In genomic region chr19:57319869-57320179, GRCh38 we compare ENCODE assay signal across 8 cellular contexts. TPM values are rescaled to one million over a fixed set of nuclear protein-coding genes. Genes with fewer than 3 reads are reported as not detected.
DNase-seq lines count a peak whose midpoint lies in the region; ATAC-seq, FAIRE-seq and TF ChIP-seq lines count a peak whose summit lies in the region.

No MANE protein-coding gene starts in this region.

- peaks cover 24% of the 10 kb centered on the region for H3K4me1 Mint-ChIP-seq in activated CD4-positive, alpha-beta T cell treated with anti-CD3 and anti-CD28 coated beads, Interleukin-2, amount 10 ng/mL, durations not matched to agents 24 days and 14 days
- peaks cover 21% of the 10 kb centered on the region for H3K4me1 Mint-ChIP-seq in activated naive CD8-positive, alpha-beta T cell treated with anti-CD3 and anti-CD28 coated beads, Interleukin-2, amount 10 ng/mL, durations not matched to agents 7 days and 5 days

- H3K9me3 ChIP-seq in kidney (ENCODE audit: control insufficient read depth in 1 of 2, low read length in 2 of 2) (no peaks in the 10 kb centered on the region), thoracic aorta (peaks cover 7% of the 10 kb centered on the region)

- ATAC-seq in activated naive CD8-positive, alpha-beta T cell treated with anti-CD3 and anti-CD28 coated beads, Interleukin-2, amount 10 ng/mL, durations not matched to agents 7 days and 5 days (ENCODE audit: low read depth), result peak; percentile 10
- ATAC-seq in thoracic aorta (ENCODE audit: insufficient number of reproducible peaks, low FRiP score, low read depth), result no peak

- DNase-seq in activated CD4-positive, alpha-beta T cell treated with anti-CD3 and anti-CD28 coated beads, Interleukin-2, amount 10 ng/mL, durations not matched to agents 24 days and 14 days, result no peak
- no peak for DNase-seq in activated CD4-positive, alpha-beta T cell treated with anti-CD3 and anti-CD28 coated beads for 1 hour
- no peak for DNase-seq in activated naive CD8-positive, alpha-beta T cell treated with anti-CD3 and anti-CD28 coated beads, Interleukin-2, amount 10 ng/mL, durations not matched to agents 7 days and 5 days
- no peak for DNase-seq in kidney
- no peak for DNase-seq in thoracic aorta (ENCODE audit: low spot score)
- DNase-seq in medulla oblongata (ENCODE audit: extremely low spot score), result no peak
- no peak for DNase-seq in DMS79 treated with DMSO at 0.1 percent for 48 hours (lab: John Stamatoyannopoulos, UW)
- no peak for DNase-seq in ecto neural progenitor cell (ENCODE audit: low spot score)

- peak overlapping the region; percentile 82 to 85 for H3K27ac ChIP-seq in kidney (ENCODE audit: low read depth in 2 of 2, low read length in 2 of 2)
- peak overlapping the region; percentile 74 to 82 for H3K27ac ChIP-seq in thoracic aorta

- peaks cover 29% of the 10 kb centered on the region for H3K9me3 Mint-ChIP-seq in activated CD4-positive, alpha-beta T cell treated with anti-CD3 and anti-CD28 coated beads, Interleukin-2, amount 10 ng/mL, durations not matched to agents 24 days and 14 days
- peaks cover 7% of the 10 kb centered on the region for H3K9me3 Mint-ChIP-seq in activated naive CD8-positive, alpha-beta T cell treated with anti-CD3 and anti-CD28 coated beads, Interleukin-2, amount 10 ng/mL, durations not matched to agents 7 days and 5 days

- intact Hi-C loops in activated CD4-positive, alpha-beta T cell treated with anti-CD3 and anti-CD28 coated beads, Interleukin-2, amount 10 ng/mL, durations not matched to agents 24 days and 14 days (cut with micrococcal nuclease), result loop anchor here (1.0 to 2.0 kb wide), 6 partner anchors 31 to 129 kb away; partner anchors contain the start of genes TRAPPC2B, ZNF264, ZNF304 and ZNF460
- intact Hi-C loops in kidney (cut with DNase I), result no loop called here

- H3K4me1 ChIP-seq in kidney (ENCODE audit: control insufficient read depth in 1 of 2, insufficient read depth in 1 of 2, low read depth in 1 of 2, low read length in 2 of 2) (peaks cover 14 to 17% of the 10 kb centered on the region in 2 donors), thoracic aorta (ENCODE audit: control insufficient read depth in 1 of 2, low read depth in 2 of 2) (peaks cover 5 to 22% of the 10 kb centered on the region in 2 donors)

- H3K27ac Mint-ChIP-seq in activated CD4-positive, alpha-beta T cell treated with anti-CD3 and anti-CD28 coated beads, Interleukin-2, amount 10 ng/mL, durations not matched to agents 24 days and 14 days, result peak overlapping the region; percentile 94
- H3K27ac Mint-ChIP-seq in activated naive CD8-positive, alpha-beta T cell treated with anti-CD3 and anti-CD28 coated beads, Interleukin-2, amount 10 ng/mL, durations not matched to agents 7 days and 5 days, result peak overlapping the region; percentile 96

- TF ChIP-seq CTCF in kidney (IDR thresholded peaks at IDR 0.05; ENCODE audit: borderline replicate concordance, extremely low read depth, insufficient read depth) (no peak), thoracic aorta (IDR thresholded peaks at IDR 0.05) (no peak)

- H3K9ac ChIP-seq in kidney (ENCODE audit: low read length in 2 of 2), result peak overlapping the region; percentile 14 to 95

- peaks cover 14% of the 10 kb centered on the region for H3K27me3 Mint-ChIP-seq in activated CD4-positive, alpha-beta T cell treated with anti-CD3 and anti-CD28 coated beads, Interleukin-2, amount 10 ng/mL, durations not matched to agents 24 days and 14 days
- peaks cover 25% of the 10 kb centered on the region for H3K27me3 Mint-ChIP-seq in activated naive CD8-positive, alpha-beta T cell treated with anti-CD3 and anti-CD28 coated beads, Interleukin-2, amount 10 ng/mL, durations not matched to agents 7 days and 5 days

- H3K4me3 Mint-ChIP-seq in activated CD4-positive, alpha-beta T cell treated with anti-CD3 and anti-CD28 coated beads, Interleukin-2, amount 10 ng/mL, durations not matched to agents 24 days and 14 days, result peak overlapping the region; percentile 95
- peak overlapping the region; percentile 95 for H3K4me3 Mint-ChIP-seq in activated naive CD8-positive, alpha-beta T cell treated with anti-CD3 and anti-CD28 coated beads, Interleukin-2, amount 10 ng/mL, durations not matched to agents 7 days and 5 days

- H3K36me3 ChIP-seq in kidney (ENCODE audit: control insufficient read depth in 1 of 2, insufficient read depth in 2 of 2, low read length in 2 of 2), result peaks cover 11 to 12% of the 10 kb centered on the region in 2 donors
- H3K36me3 ChIP-seq in thoracic aorta, result peaks cover 14% of the 10 kb centered on the region

- peaks cover 33% of the 10 kb centered on the region for H3K36me3 Mint-ChIP-seq in activated CD4-positive, alpha-beta T cell treated with anti-CD3 and anti-CD28 coated beads, Interleukin-2, amount 10 ng/mL, durations not matched to agents 24 days and 14 days (ENCODE audit: low read depth)
- peaks cover 23% of the 10 kb centered on the region for H3K36me3 Mint-ChIP-seq in activated naive CD8-positive, alpha-beta T cell treated with anti-CD3 and anti-CD28 coated beads, Interleukin-2, amount 10 ng/mL, durations not matched to agents 7 days and 5 days

- POLR2A ChIA-PET in activated naive CD8-positive, alpha-beta T cell treated with anti-CD3 and anti-CD28 coated beads, Interleukin-2, amount 10 ng/mL, durations not matched to agents 7 days and 5 days (lab: Charles Lee), result interaction anchor here (0.6 to 1.0 kb wide), 3 partner anchors 31 to 73 kb away, joined by 3 to 4 read pairs (median 3); partner anchors contain the start of gene ZNF304

- no peak for FAIRE-seq in kidney (lab: Jason Lieb, UNC)

- H3K27me3 ChIP-seq in thoracic aorta (replicated peaks; ENCODE audit: insufficient read depth), result no peaks in the 10 kb centered on the region

- H3K4me3 ChIP-seq in kidney (ENCODE audit: low read length in 2 of 2), result peak overlapping the region; percentile 93 to 96
- H3K4me3 ChIP-seq in thoracic aorta, result peak overlapping the region; percentile 97

RNA-seq across cellular contexts. Expression of gene ZNF543, which starts 0.4 kb away (rescaled TPM):
- total RNA-seq in activated CD4-positive, alpha-beta T cell treated with anti-CD3 and anti-CD28 coated beads, Interleukin-2, amount 10 ng/mL, durations not matched to agents 24 days and 14 days, result 4.9 and 5.3 TPM in 2 replicates
- 10 to 100 TPM; 11.8 to 12.5 TPM for total RNA-seq in activated naive CD8-positive, alpha-beta T cell treated with anti-CD3 and anti-CD28 coated beads, Interleukin-2, amount 10 ng/mL, durations not matched to agents 7 days and 5 days
- total RNA-seq in kidney, result 10.2 TPM
- polyA plus RNA-seq in kidney (ENCODE audit: insufficient read depth, low read depth, low replicate concordance), result 1.3 TPM
- 1 to 10 TPM; 7.6 to 9.7 TPM for total RNA-seq in thoracic aorta

RNA-seq across cellular contexts. Expression of gene ZNF304, which starts 31.2 kb away (rescaled TPM):
- total RNA-seq in activated CD4-positive, alpha-beta T cell treated with anti-CD3 and anti-CD28 coated beads, Interleukin-2, amount 10 ng/mL, durations not matched to agents 24 days and 14 days, result 5.3 and 5.8 TPM in 2 replicates
- 10 to 100 TPM; 15.3 to 15.4 TPM for total RNA-seq in activated naive CD8-positive, alpha-beta T cell treated with anti-CD3 and anti-CD28 coated beads, Interleukin-2, amount 10 ng/mL, durations not matched to agents 7 days and 5 days
- total RNA-seq in kidney (13.8 TPM), thoracic aorta (1 to 10 TPM; 6.2 to 7.5 TPM)
- 3.3 TPM for polyA plus RNA-seq in kidney (ENCODE audit: insufficient read depth, low read depth, low replicate concordance)

RNA-seq across cellular contexts. Expression of gene ZNF460, which starts 39.5 kb away (rescaled TPM):
- 42.3 and 49.1 TPM in 2 replicates for total RNA-seq in activated CD4-positive, alpha-beta T cell treated with anti-CD3 and anti-CD28 coated beads, Interleukin-2, amount 10 ng/mL, durations not matched to agents 24 days and 14 days
- total RNA-seq in activated naive CD8-positive, alpha-beta T cell treated with anti-CD3 and anti-CD28 coated beads, Interleukin-2, amount 10 ng/mL, durations not matched to agents 7 days and 5 days, result 10 to 100 TPM; 58.2 to 67.1 TPM
- total RNA-seq in kidney, result 81.3 TPM
- 0.62 TPM for polyA plus RNA-seq in kidney (ENCODE audit: insufficient read depth, low read depth, low replicate concordance)
- total RNA-seq in thoracic aorta, result 100 to 1,000 TPM in 1 of 2 donors, 10 to 100 TPM in 1; 81.4 to 118 TPM

RNA-seq across cellular contexts. Expression of gene TRAPPC2B, which starts 43.5 kb away (rescaled TPM):
- 4.1 and 4.3 TPM in 2 replicates for total RNA-seq in activated CD4-positive, alpha-beta T cell treated with anti-CD3 and anti-CD28 coated beads, Interleukin-2, amount 10 ng/mL, durations not matched to agents 24 days and 14 days
- total RNA-seq in activated naive CD8-positive, alpha-beta T cell treated with anti-CD3 and anti-CD28 coated beads, Interleukin-2, amount 10 ng/mL, durations not matched to agents 7 days and 5 days, result 10 to 100 TPM; 13.2 to 13.6 TPM
- total RNA-seq in kidney (9.4 TPM), thoracic aorta (1 to 10 TPM; 2.0 to 9.5 TPM)
- polyA plus RNA-seq in kidney (ENCODE audit: insufficient read depth, low read depth, low replicate concordance), result 22.0 TPM

RNA-seq across cellular contexts. Expression of gene ZNF547, which starts 43.5 kb away (rescaled TPM):
- 1.3 and 1.6 TPM in 2 replicates for total RNA-seq in activated CD4-positive, alpha-beta T cell treated with anti-CD3 and anti-CD28 coated beads, Interleukin-2, amount 10 ng/mL, durations not matched to agents 24 days and 14 days
- 1 to 10 TPM; 6.7 to 7.8 TPM for total RNA-seq in activated naive CD8-positive, alpha-beta T cell treated with anti-CD3 and anti-CD28 coated beads, Interleukin-2, amount 10 ng/mL, durations not matched to agents 7 days and 5 days
- total RNA-seq in kidney, result 4.1 TPM
- polyA plus RNA-seq in kidney (ENCODE audit: insufficient read depth, low read depth, low replicate concordance), result 1.3 TPM
- total RNA-seq in thoracic aorta, result 1 to 10 TPM in 1 of 2 donors, under 1 TPM in 1; 0.68 to 3.4 TPM
